ENCODE assay signal across 18 cellular contexts in genomic region chr12:93019240-93019910, GRCh38.
DNase-seq lines count a peak whose midpoint lies in the region; ATAC-seq and TF ChIP-seq lines count a peak whose summit lies in the region.
"Had no signal": no experiment of that assay in that cellular context is flagged by ENCODE, and none has a peak within 500 bp of the region (broad histone marks: within the 10 kb centered on the region; RNA-seq: fewer than 3 reads in every experiment).

No MANE protein-coding gene starts in this region.

- no peaks in the 10 kb centered on the region for H3K9me2 ChIP-seq in hepatocyte (replicated peaks; ENCODE audit: insufficient read depth)

- DNase-seq in Peyer's patch: no peak
- no peak for DNase-seq in hepatocyte (ENCODE audit: low spot score)
- no peak for DNase-seq in type B pancreatic cell (ENCODE audit: extremely low spot score, unreplicated experiment)
- no peak for DNase-seq in GF-D8 (lab: John Stamatoyannopoulos, UW)
- no peak for DNase-seq in neural progenitor cell (ENCODE audit: low spot score)
- DNase-seq: BE2C; CD8-positive, alpha-beta memory T cell; H7; NCI-H1048; NCI-H1694; NCI-H2107; NCI-H345; NCI-H526 treated with DMSO at 0.1 percent for 48 hours; SHP77 had no signal

- H3K4me3 ChIP-seq in Peyer's patch (no peak overlapping the region), hepatocyte (no peak overlapping the region), mucosa of rectum (ENCODE audit: low read length in 2 of 2) (peak overlapping the region; percentile 32 to 56), neural progenitor cell (no peak overlapping the region)

- H3K27ac ChIP-seq in Peyer's patch (peak overlapping the region in 3 of 4 donors; percentile 40 to 85 (median 77)), hepatocyte (peak overlapping the region; percentile 94), mucosa of rectum (ENCODE audit: low read depth in 2 of 2, low read length in 2 of 2) (peak overlapping the region; percentile 87 to 91), neural progenitor cell (no peak overlapping the region)

- H3K4me1 ChIP-seq in Peyer's patch (peaks cover 0 to 27% (median 1%) of the 10 kb centered on the region in 4 donors), hepatocyte (ENCODE audit: insufficient read depth) (peaks cover 60% of the 10 kb centered on the region), mucosa of rectum (ENCODE audit: control insufficient read depth in 2 of 2, insufficient read depth in 2 of 2, low read length in 2 of 2) (peaks cover 26 to 59% of the 10 kb centered on the region in 2 donors), neural progenitor cell (peaks cover 7% of the 10 kb centered on the region)
- H3K4me1 ChIP-seq: BE2C had no signal

- 82% methylated on average over 8 of the region's 8 CpGs for WGBS in hepatocyte (ENCODE audit: low lambda C conversion rate, missing lambda C conversion rate)

- no peaks in the 10 kb centered on the region for H3K36me3 Mint-ChIP-seq in type B pancreatic cell
- H3K36me3 Mint-ChIP-seq in neural progenitor cell: no peaks in the 10 kb centered on the region
- H3K36me3 Mint-ChIP-seq: CD8-positive, alpha-beta memory T cell had no signal

- H3K27me3 Mint-ChIP-seq in type B pancreatic cell (no peaks in the 10 kb centered on the region), neural progenitor cell (ENCODE audit: insufficient read depth, low read depth) (peaks cover 4% of the 10 kb centered on the region)
- H3K27me3 Mint-ChIP-seq: CD8-positive, alpha-beta memory T cell had no signal

- no peak for TF ChIP-seq CTCF in Peyer's patch (IDR thresholded peaks at IDR 0.05)
- TF ChIP-seq CTCF in hepatocyte (IDR thresholded peaks at IDR 0.05; ENCODE audit: poor library complexity): no peak
- TF ChIP-seq CTCF in type B pancreatic cell (conservative IDR thresholded peaks at IDR 0.05): no peak
- TF ChIP-seq CTCF in neural progenitor cell (IDR thresholded peaks at IDR 0.05): no peak

- H3K27ac Mint-ChIP-seq in type B pancreatic cell (peak overlapping the region; percentile 93), neural progenitor cell (no peak overlapping the region)
- H3K27ac Mint-ChIP-seq: CD8-positive, alpha-beta memory T cell had no signal

- ATAC-seq in HG03457 (IDR thresholded peaks at IDR 0.05; ENCODE audit: unreplicated experiment) (no peak), GM21515 (IDR thresholded peaks at IDR 0.05; ENCODE audit: unreplicated experiment) (no peak)
- ATAC-seq: Panc1 had no signal

- H3K9me3 ChIP-seq in Peyer's patch (no peaks in the 10 kb centered on the region), hepatocyte (ENCODE audit: low read depth) (no peaks in the 10 kb centered on the region), mucosa of rectum (ENCODE audit: control insufficient read depth in 2 of 2, low read length in 2 of 2) (no peaks in the 10 kb centered on the region), neural progenitor cell (ENCODE audit: low read depth) (no peaks in the 10 kb centered on the region)
- H3K9me3 ChIP-seq: BE2C had no signal

- H2AFZ ChIP-seq in hepatocyte (no peak overlapping the region), neural progenitor cell (replicated peaks) (no peak overlapping the region)

- no peak for TF ChIP-seq POLR2A in Peyer's patch (IDR thresholded peaks at IDR 0.05)

- no peaks in the 10 kb centered on the region for H4K20me1 ChIP-seq in hepatocyte (ENCODE audit: insufficient read depth, poor library complexity, severe bottlenecking)
- H4K20me1 ChIP-seq in neural progenitor cell (ENCODE audit: low read depth): no peaks in the 10 kb centered on the region

- H3K79me2 ChIP-seq in hepatocyte (no peaks in the 10 kb centered on the region), neural progenitor cell (ENCODE audit: low read depth) (no peaks in the 10 kb centered on the region)

- H3F3A ChIP-seq in neural progenitor cell (ENCODE audit: low read depth): peaks cover 3% of the 10 kb centered on the region

- H3K27me3 ChIP-seq in Peyer's patch (no peaks in the 10 kb centered on the region), hepatocyte (no peaks in the 10 kb centered on the region), mucosa of rectum (ENCODE audit: control insufficient read depth in 2 of 2, insufficient read depth in 2 of 2, low read length in 2 of 2) (no peaks in the 10 kb centered on the region), neural progenitor cell (no peaks in the 10 kb centered on the region)
- H3K27me3 ChIP-seq: BE2C had no signal

- H3K9ac ChIP-seq in mucosa of rectum (ENCODE audit: low read depth in 1 of 2, low read length in 2 of 2) (peak overlapping the region; percentile 49 to 64), neural progenitor cell (no peak overlapping the region)

- H3K9me3 Mint-ChIP-seq in type B pancreatic cell (peaks cover 5% of the 10 kb centered on the region), neural progenitor cell (no peaks in the 10 kb centered on the region)
- H3K9me3 Mint-ChIP-seq: CD8-positive, alpha-beta memory T cell had no signal

- H3K4me2 ChIP-seq in hepatocyte (peak overlapping the region; percentile 24), neural progenitor cell (no peak overlapping the region)

- H3K4me1 Mint-ChIP-seq in type B pancreatic cell (ENCODE audit: unreplicated experiment) (peaks cover 46% of the 10 kb centered on the region), neural progenitor cell (peaks cover 12% of the 10 kb centered on the region)
- H3K4me1 Mint-ChIP-seq: CD8-positive, alpha-beta memory T cell had no signal

- H3K4me3 Mint-ChIP-seq in type B pancreatic cell (peak overlapping the region; percentile 13), neural progenitor cell (no peak overlapping the region)
- H3K4me3 Mint-ChIP-seq: CD8-positive, alpha-beta memory T cell had no signal

- H3K36me3 ChIP-seq in Peyer's patch (no peaks in the 10 kb centered on the region), hepatocyte (replicated peaks; ENCODE audit: insufficient read depth, low read depth) (no peaks in the 10 kb centered on the region), mucosa of rectum (ENCODE audit: control insufficient read depth in 2 of 2, insufficient read depth in 2 of 2, low read length in 2 of 2) (no peaks in the 10 kb centered on the region), neural progenitor cell (no peaks in the 10 kb centered on the region)
- H3K36me3 ChIP-seq: BE2C had no signal

Comparison
In these comparisons a context has a peak if more than half of its experiments do, and no peak if none do; other contexts are left out.
1. H3K4me3 ChIP-seq: peak in mucosa of rectum (2 of 2); none in Peyer's patch (0 of 4), hepatocyte (single experiment) and neural progenitor cell (single experiment).